Comparison of ENCODE assay signal across 8 cellular contexts in genomic region chr16:68244903-68245853, GRCh38. TPM values are rescaled to one million over a fixed set of nuclear protein-coding genes. Genes with fewer than 3 reads are reported as not detected.
DNase-seq lines count a peak whose midpoint lies in the region; ATAC-seq and TF ChIP-seq lines count a peak whose summit lies in the region.

A gene with protein sequence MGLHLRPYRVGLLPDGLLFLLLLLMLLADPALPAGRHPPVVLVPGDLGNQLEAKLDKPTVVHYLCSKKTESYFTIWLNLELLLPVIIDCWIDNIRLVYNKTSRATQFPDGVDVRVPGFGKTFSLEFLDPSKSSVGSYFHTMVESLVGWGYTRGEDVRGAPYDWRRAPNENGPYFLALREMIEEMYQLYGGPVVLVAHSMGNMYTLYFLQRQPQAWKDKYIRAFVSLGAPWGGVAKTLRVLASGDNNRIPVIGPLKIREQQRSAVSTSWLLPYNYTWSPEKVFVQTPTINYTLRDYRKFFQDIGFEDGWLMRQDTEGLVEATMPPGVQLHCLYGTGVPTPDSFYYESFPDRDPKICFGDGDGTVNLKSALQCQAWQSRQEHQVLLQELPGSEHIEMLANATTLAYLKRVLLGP (plus strand): TSS chr16:68245373. CDS start chr16:68245427, 54 bp downstream.

- peak within 1 kb of the TSS; percentile 99 for H3K4me3 Mint-ChIP-seq in glutamatergic neuron (ENCODE audit: unreplicated experiment)
- H3K4me3 Mint-ChIP-seq in osteocyte (ENCODE audit: unreplicated experiment), result peak within 1 kb of the TSS; percentile 99

- TF ChIP-seq POLR2A in testis (IDR thresholded peaks at IDR 0.05), result no peak

- H3K27me3 Mint-ChIP-seq in glutamatergic neuron (ENCODE audit: unreplicated experiment), result peaks cover 6% of the 10 kb centered on the region
- no peaks in the 10 kb centered on the region for H3K27me3 Mint-ChIP-seq in osteocyte (ENCODE audit: unreplicated experiment)

- peak; percentile 96 for ATAC-seq in SK-N-SH treated with all-trans-retinoic acid at 6 μM for 48 hours
- ATAC-seq in activated naive CD4-positive, alpha-beta T cell treated with anti-CD3 and anti-CD28 coated beads, Interleukin-2, amount 50 U/mL, for 72 hours, result peak; percentile 95

- 2 to 3% methylated on average over 18 to 53 of the region's 75 CpGs for WGBS in testis, 2 donors

- H3K4me3 ChIP-seq in LNCaP clone FGC (ENCODE audit: low read depth, low read length) (peak within 1 kb of the TSS; percentile 81), testis (peak within 1 kb of the TSS; percentile 74 to 87)

- peak within 1 kb of the TSS; percentile 77 to 96 for H3K27ac Mint-ChIP-seq in activated naive CD4-positive, alpha-beta T cell treated with anti-CD3 and anti-CD28 coated beads, Interleukin-2, amount 50 U/mL, for 72 hours
- peak within 1 kb of the TSS; percentile 76 for H3K27ac Mint-ChIP-seq in glutamatergic neuron (ENCODE audit: unreplicated experiment)
- H3K27ac Mint-ChIP-seq in osteocyte (ENCODE audit: unreplicated experiment), result peak within 1 kb of the TSS; percentile 77

- H3K36me3 Mint-ChIP-seq in activated naive CD4-positive, alpha-beta T cell treated with anti-CD3 and anti-CD28 coated beads, Interleukin-2, amount 50 U/mL, for 72 hours, result peaks cover 5% of the 10 kb centered on the region in 2 donors
- no peaks in the 10 kb centered on the region for H3K36me3 Mint-ChIP-seq in glutamatergic neuron (ENCODE audit: unreplicated experiment)
- H3K36me3 Mint-ChIP-seq in osteocyte (ENCODE audit: unreplicated experiment), result peaks cover 6% of the 10 kb centered on the region

- no peak within 1 kb of the TSS for H3K27ac ChIP-seq in testis

- no peaks in the 10 kb centered on the region for H3K36me3 ChIP-seq in testis (ENCODE audit: low read depth, missing control alignments)

- H3K9me3 Mint-ChIP-seq in activated naive CD4-positive, alpha-beta T cell treated with anti-CD3 and anti-CD28 coated beads, Interleukin-2, amount 50 U/mL, for 72 hours, result no peaks in the 10 kb centered on the region
- peaks cover 6% of the 10 kb centered on the region for H3K9me3 Mint-ChIP-seq in glutamatergic neuron (ENCODE audit: unreplicated experiment)
- H3K9me3 Mint-ChIP-seq in osteocyte (ENCODE audit: unreplicated experiment), result no peaks in the 10 kb centered on the region

- H3K4me1 Mint-ChIP-seq in glutamatergic neuron (ENCODE audit: low read depth, unreplicated experiment) (peaks cover 2% of the 10 kb centered on the region), osteocyte (ENCODE audit: unreplicated experiment) (peaks cover 24% of the 10 kb centered on the region)

- peaks cover 15% of the 10 kb centered on the region for H3K4me1 ChIP-seq in testis

- H3K27me3 ChIP-seq in testis, result no peaks in the 10 kb centered on the region

- H3K9me3 ChIP-seq in testis, result no peaks in the 10 kb centered on the region

- DNase-seq in GM03348 (ENCODE audit: low spot score) (peak; percentile 100), H4 (ENCODE audit: low spot score) (peak; percentile 82), LNCaP clone FGC (ENCODE audit: low read depth) (peak; percentile 72), glutamatergic neuron (peak; percentile 100), osteocyte (ENCODE audit: extremely low spot score, unreplicated experiment) (peak; percentile 98), testis (peak; percentile 97)
- DNase-seq in activated naive CD4-positive, alpha-beta T cell treated with anti-CD3 and anti-CD28 coated beads, Interleukin-2, amount 50 U/mL, for 72 hours (ENCODE audit: low spot score in 2 of 2), result peak; percentile 92 to 95

- TF ChIP-seq CTCF in LNCaP clone FGC (IDR thresholded peaks at IDR 0.05; ENCODE audit: control insufficient read depth, extremely low read depth, insufficient read depth) (no peak), glutamatergic neuron (IDR thresholded peaks at IDR 0.05; ENCODE audit: partially characterized antibody, unreplicated experiment) (no peak), osteocyte (IDR thresholded peaks at IDR 0.05) (no peak), testis (IDR thresholded peaks at IDR 0.05) (no peak)

- intact Hi-C loops in testis (cut with DNase I; ENCODE audit: low total_unique reads), result no loop called here

TF ChIP-seq in SK-N-SH treated with all-trans-retinoic acid at 6 μM for 48 hours, 23 proteins besides CTCF, POLR2A, EP300 and RAD21:
- TF ChIP-seq ZFP30 (CRISPR knock-in tag; IDR thresholded peaks at IDR 0.05) (no peak), RARB (CRISPR knock-in tag; IDR thresholded peaks at IDR 0.05) (no peak)
TF ChIP-seq in SK-N-SH treated with all-trans-retinoic acid at 6 μM for 48 hours: peak in this region for 0.

RNA-seq across cellular contexts. Expression of the gene that starts here (rescaled TPM):
- total RNA-seq in H4 (2014; rRNA removed; shearing (Covaris generic)), result 14.8 and 22.1 TPM in 2 replicates
- 1 to 10 TPM; 9.7 to 9.8 TPM for total RNA-seq in activated naive CD4-positive, alpha-beta T cell treated with anti-CD3 and anti-CD28 coated beads, Interleukin-2, amount 50 U/mL, for 72 hours
- total RNA-seq in glutamatergic neuron (ENCODE audit: unreplicated experiment) (11.9 TPM), osteocyte (25.9 and 27.9 TPM in 2 replicates), testis (10 to 100 TPM; 37.2 to 44.7 TPM)
- 27.3 TPM for polyA plus RNA-seq in testis (ENCODE audit: insufficient read depth, low read depth, low replicate concordance)
